Comparison of ENCODE assay signal across 8 cellular contexts in the genomic region with DNA sequence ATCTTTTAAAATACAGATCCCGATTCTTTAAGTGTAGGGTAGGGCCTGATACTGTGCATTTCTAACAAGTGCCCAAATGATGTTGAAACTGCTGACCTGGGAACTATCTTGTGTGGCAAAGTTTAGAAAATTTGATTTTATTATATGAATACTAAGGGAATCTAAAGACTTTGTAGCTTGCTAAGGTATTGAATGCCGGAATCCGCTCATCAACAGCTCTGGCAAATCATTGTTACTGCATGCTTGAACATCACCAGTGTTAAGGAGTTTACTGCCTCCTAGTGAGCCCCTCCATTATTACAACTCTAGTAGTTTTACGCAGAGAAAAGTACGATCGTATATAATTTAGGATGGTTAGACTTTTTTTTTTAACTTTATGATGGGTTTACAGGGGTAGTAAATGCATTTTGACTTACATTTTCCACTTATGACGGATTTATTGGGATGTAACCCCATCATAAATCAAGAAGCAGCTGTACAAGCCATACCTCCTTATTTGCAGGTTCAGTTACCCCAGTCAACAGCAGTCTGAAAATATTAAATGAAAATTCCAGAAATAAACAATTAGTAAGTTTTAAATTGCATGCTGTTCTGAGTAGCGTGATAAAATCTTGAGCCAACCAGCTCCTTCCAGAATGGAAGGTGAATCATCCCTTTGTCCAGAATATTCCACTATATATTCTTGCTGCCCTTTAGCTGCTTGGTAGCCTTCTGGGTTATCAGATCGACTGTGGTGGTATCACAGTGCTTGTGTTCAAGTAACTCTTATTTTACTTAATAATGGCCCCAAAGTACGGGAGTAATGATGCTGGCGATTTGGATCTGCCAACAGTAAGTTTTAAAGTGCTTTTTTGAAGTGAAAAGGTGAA. TPM values are rescaled to one million over a fixed set of nuclear protein-coding genes. Genes with fewer than 3 reads are reported as not detected.
DNase-seq lines count a peak whose midpoint lies in the region; ATAC-seq and TF ChIP-seq lines count a peak whose summit lies in the region.

No MANE protein-coding gene starts in this region.

- H3K27me3 ChIP-seq in SK-N-SH (ENCODE audit: insufficient read depth) (no peaks in the 10 kb centered on the region), spleen (replicated peaks in 1 of 7) (no peaks in the 10 kb centered on the region)

- TF ChIP-seq POLR2A in spleen (IDR thresholded peaks at IDR 0.05), result no peak

- H3K4me3 Mint-ChIP-seq in immature natural killer cell, result peak overlapping the region; percentile 93 to 99 (median 98)

- ATAC-seq in GM18498 (IDR thresholded peaks at IDR 0.05; ENCODE audit: unreplicated experiment), result peak; percentile 60
- ATAC-seq in HG02885 (IDR thresholded peaks at IDR 0.05; ENCODE audit: poor library complexity, unreplicated experiment), result peak; percentile 59

- DNase-seq in AG08395 (ENCODE audit: low spot score), result peak; percentile 62
- DNase-seq in NCI-H1105 treated with DMSO at 0.1 percent for 48 hours (lab: John Stamatoyannopoulos, UW), result peak; percentile 73
- peak; percentile 60 for DNase-seq in SK-N-SH
- DNase-seq in cardiac fibroblast (ENCODE audit: low read depth in 2 of 2), result peak; percentile 84 to 85
- peak; percentile 66 to 74 (median 70) for DNase-seq in immature natural killer cell
- DNase-seq in spleen, result no peak

- H2AFZ ChIP-seq in SK-N-SH (ENCODE audit: low read depth), result peak overlapping the region; percentile 90

- H3K9me3 Mint-ChIP-seq in immature natural killer cell, result no peaks in the 10 kb centered on the region

- H3K79me2 ChIP-seq in SK-N-SH (ENCODE audit: insufficient read depth), result peaks cover 44% of the 10 kb centered on the region

- H3K27ac ChIP-seq in SK-N-SH (ENCODE audit: low read depth in 2 of 2, low read length in 1 of 2) (peak overlapping the region; percentile 86 to 98), spleen (peak overlapping the region; percentile 80 to 93 (median 91))

- POLR2A ChIA-PET in SK-N-SH (lab: Yijun Ruan, JAX), result no interaction called here

- no peaks in the 10 kb centered on the region for H4K20me1 ChIP-seq in SK-N-SH (ENCODE audit: insufficient read depth)

- intact Hi-C loops in spleen (cut with DNase I; ENCODE audit: low total_unique reads), result no loop called here

- TF ChIP-seq EP300 in SK-N-SH (IDR thresholded peaks at IDR 0.05; ENCODE audit: borderline replicate concordance in 1 of 2, low read depth in 1 of 2, low read length in 1 of 2), result no peak

- H3F3A ChIP-seq in SK-N-SH (replicated peaks; ENCODE audit: insufficient read depth), result peaks cover 20% of the 10 kb centered on the region

- H3K36me3 ChIP-seq in SK-N-SH (replicated peaks in 1 of 2; ENCODE audit: control insufficient read depth in 1 of 2, insufficient read depth in 2 of 2, low read length in 1 of 2) (peaks cover 25 to 29% of the 10 kb centered on the region in 2 experiments), spleen (peaks cover 0 to 29% (median 18%) of the 10 kb centered on the region in 6 donors)

- no peaks in the 10 kb centered on the region for H3K9me2 ChIP-seq in SK-N-SH

- peaks cover 52 to 61% of the 10 kb centered on the region in 2 donors for H3K4me1 Mint-ChIP-seq in immature natural killer cell

- H3K9ac ChIP-seq in SK-N-SH, result peak overlapping the region; percentile 85

- peak overlapping the region; percentile 91 to 95 for H3K4me3 ChIP-seq in SK-N-SH (ENCODE audit: low read depth in 2 of 2, low read length in 1 of 2)
- peak overlapping the region; percentile 68 to 75 for H3K4me3 ChIP-seq in cardiac fibroblast (replicated peaks in 1 of 2; ENCODE audit: low read depth in 2 of 2, low read length in 2 of 2)
- H3K4me3 ChIP-seq in spleen, result peak overlapping the region; percentile 60 to 80 (median 75)

- peaks cover 17 to 21% (median 19%) of the 10 kb centered on the region in 3 donors for H3K36me3 Mint-ChIP-seq in immature natural killer cell

- H3K27me3 Mint-ChIP-seq in immature natural killer cell (ENCODE audit: low read depth in 3 of 3), result peaks cover 3 to 10% (median 10%) of the 10 kb centered on the region in 3 donors

- peak overlapping the region; percentile 89 to 99 (median 96) for H3K27ac Mint-ChIP-seq in immature natural killer cell

- H3K9me3 ChIP-seq in SK-N-SH (no peaks in the 10 kb centered on the region), spleen (no peaks in the 10 kb centered on the region)

- peaks cover 12 to 24% of the 10 kb centered on the region in 2 experiments for H3K4me1 ChIP-seq in SK-N-SH (ENCODE audit: control insufficient read depth in 1 of 2, insufficient read depth in 2 of 2, low read depth in 1 of 2, low read length in 1 of 2)
- H3K4me1 ChIP-seq in spleen, result peaks cover 8 to 56% (median 41%) of the 10 kb centered on the region in 6 donors

- TF ChIP-seq RAD21 in SK-N-SH (IDR thresholded peaks at IDR 0.05; ENCODE audit: low read length), result peak; percentile 72

- CTCF ChIA-PET in SK-N-SH (lab: Yijun Ruan, JAX), result interaction anchor here (0.6 to 3.8 kb wide), 34 partner anchors 10 to 1510 kb away, joined by 3 to 14 read pairs (median 3); partner anchors contain the start of gene LRRC53

- H3K4me2 ChIP-seq in SK-N-SH, result peak overlapping the region; percentile 73

- TF ChIP-seq CTCF in SK-N-SH (IDR thresholded peaks at IDR 0.05) (peak; percentile 78), cardiac fibroblast (IDR thresholded peaks at IDR 0.05; ENCODE audit: low read depth, low read length) (peak; percentile 77), spleen (IDR thresholded peaks at IDR 0.05 in 8 of 11, conservative IDR thresholded peaks at IDR 0.05 in 3 of 11) (peak; percentile 49 to 77 (median 66))

- 10% methylated on average over 11 of the region's 11 CpGs for WGBS in SK-N-SH (ENCODE audit: low lambda C conversion rate)
- 24 to 29% (median 26%) methylated on average over 11 of the region's 11 CpGs for WGBS in spleen, 5 donors

TF ChIP-seq in SK-N-SH, 30 proteins besides CTCF, POLR2A, EP300 and RAD21 (continues in another document):
- TF ChIP-seq GATA2 (CRISPR knock-in tag; IDR thresholded peaks at IDR 0.05) (no peak), YY1 (IDR thresholded peaks at IDR 0.05; ENCODE audit: low read depth) (no peak), TAF1 (IDR thresholded peaks at IDR 0.05; ENCODE audit: borderline replicate concordance, low read depth, low read length) (no peak), GABPA (IDR thresholded peaks at IDR 0.05; ENCODE audit: low read depth) (no peak), FOXM1 (IDR thresholded peaks at IDR 0.05; ENCODE audit: low read depth) (no peak), NRF1 (IDR thresholded peaks at IDR 0.05; ENCODE audit: low read depth, low read length) (no peak), USF1 (IDR thresholded peaks at IDR 0.05; ENCODE audit: borderline replicate concordance, low read depth) (no peak), JUND (IDR thresholded peaks at IDR 0.05) (no peak), SMC3 (IDR thresholded peaks at IDR 0.05; ENCODE audit: low read depth, low read length) (0 out of 2 replicates have a peak, but pooled peaks have one; percentile 22), RCOR1 (IDR thresholded peaks at IDR 0.05; ENCODE audit: low read length) (peak; percentile 38; the same call in 1 of the 2 replicates), POLR2AphosphoS5 (IDR thresholded peaks at IDR 0.05; ENCODE audit: low read depth, low read length) (no peak), IRF3 (IDR thresholded peaks at IDR 0.05; ENCODE audit: low read depth, low read length) (no peak), RXRA (IDR thresholded peaks at IDR 0.05; ENCODE audit: borderline replicate concordance, low read depth) (no peak), NFIC (IDR thresholded peaks at IDR 0.05; ENCODE audit: borderline replicate concordance) (no peak), TEAD4 (IDR thresholded peaks at IDR 0.05; ENCODE audit: borderline replicate concordance, insufficient read depth) (no peak)
- TF ChIP-seq, protein P1, sequence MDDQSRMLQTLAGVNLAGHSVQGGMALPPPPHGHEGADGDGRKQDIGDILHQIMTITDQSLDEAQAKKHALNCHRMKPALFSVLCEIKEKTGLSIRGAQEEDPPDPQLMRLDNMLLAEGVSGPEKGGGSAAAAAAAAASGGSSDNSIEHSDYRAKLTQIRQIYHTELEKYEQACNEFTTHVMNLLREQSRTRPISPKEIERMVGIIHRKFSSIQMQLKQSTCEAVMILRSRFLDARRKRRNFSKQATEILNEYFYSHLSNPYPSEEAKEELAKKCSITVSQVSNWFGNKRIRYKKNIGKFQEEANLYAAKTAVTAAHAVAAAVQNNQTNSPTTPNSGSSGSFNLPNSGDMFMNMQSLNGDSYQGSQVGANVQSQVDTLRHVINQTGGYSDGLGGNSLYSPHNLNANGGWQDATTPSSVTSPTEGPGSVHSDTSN (IDR thresholded peaks at IDR 0.05), result no peak

RNA-seq across cellular contexts. Expression of gene TYW3, which starts 0.9 kb away (rescaled TPM):
- 9.2 and 12.0 TPM in 2 replicates for polyA plus RNA-seq in SK-N-SH (2012; rRNA removed)
- 15.3 and 18.9 TPM in 2 replicates for polyA plus RNA-seq in SK-N-SH (2012; cell fraction: cytosol; rRNA removed)
- polyA plus RNA-seq in SK-N-SH (2012; cell fraction: nucleus; rRNA removed), result 5.6 and 10.0 TPM in 2 replicates
- 10 to 100 TPM in 1 of 3 donors, 1 to 10 TPM in 2; 4.8 to 12.5 (median 7.6) TPM for polyA plus RNA-seq in immature natural killer cell
- total RNA-seq in spleen, result 10 to 100 TPM; 11.5 to 19.2 (median 17.8) TPM
- polyA plus RNA-seq in spleen, result 10 to 100 TPM; 13.7 to 16.1 (median 15.2) TPM

RNA-seq across cellular contexts. Expression of gene CRYZ, which starts 1.0 kb away (rescaled TPM):
- polyA plus RNA-seq in SK-N-SH (2012; rRNA removed), result 57.2 and 81.9 TPM in 2 replicates
- polyA plus RNA-seq in SK-N-SH (2012; cell fraction: cytosol; rRNA removed), result 76.0 and 85.5 TPM in 2 replicates
- 23.1 and 68.0 TPM in 2 replicates for polyA plus RNA-seq in SK-N-SH (2012; cell fraction: nucleus; rRNA removed)
- polyA plus RNA-seq in immature natural killer cell, result 10 to 100 TPM; 42.1 to 70.5 (median 55.3) TPM
- 10 to 100 TPM in 6 of 7 donors, 1 to 10 TPM in 1; 9.6 to 30.8 (median 20.8) TPM for total RNA-seq in spleen
- polyA plus RNA-seq in spleen, result 10 to 100 TPM; 11.8 to 28.9 (median 18.7) TPM
